ENCODE assay signal across 9 cellular contexts in the genomic region with DNA sequence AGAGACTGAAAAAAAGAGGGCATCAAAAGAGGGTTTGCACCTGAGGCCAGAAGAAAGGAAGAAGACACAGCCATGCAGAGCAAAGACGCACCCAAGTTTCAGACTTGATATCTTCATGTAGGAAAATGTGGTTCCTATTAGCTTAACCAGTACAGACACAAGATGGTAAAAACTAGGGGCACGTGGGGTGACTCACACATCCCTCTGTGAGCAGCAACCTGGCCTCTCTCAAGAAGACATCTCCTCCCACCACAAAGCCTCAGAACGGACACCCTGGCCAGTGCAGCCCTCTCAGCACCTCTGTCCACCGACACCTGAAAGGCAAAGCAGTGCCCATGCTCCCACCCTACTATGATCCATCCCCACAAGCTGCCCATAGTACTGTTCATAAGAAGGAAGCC.
DNase-seq lines count a peak whose midpoint lies in the region; ATAC-seq, FAIRE-seq and TF ChIP-seq lines count a peak whose summit lies in the region.
"Had no signal": no experiment of that assay in that cellular context is flagged by ENCODE, and none has a peak within 500 bp of the region (broad histone marks: within the 10 kb centered on the region; RNA-seq: fewer than 3 reads in every experiment).

No MANE protein-coding gene starts in this region.

- TF ChIP-seq CTCF in DND-41 (IDR thresholded peaks at IDR 0.05; ENCODE audit: borderline replicate concordance, extremely low read depth, low read length, poor library complexity, severe bottlenecking) (no peak), RWPE1 (conservative IDR thresholded peaks at IDR 0.05; ENCODE audit: low read depth) (no peak)

- H3K36me3 ChIP-seq in DND-41 (ENCODE audit: insufficient read depth, low read length), result peaks cover 55% of the 10 kb centered on the region

- H3K27ac Mint-ChIP-seq in memory B cell, result peak overlapping the region; percentile 45

- POLR2A ChIA-PET in RWPE1 (lab: Yijun Ruan, JAX; ENCODE audit: low non-redundant PET), result no interaction called here

- no peak for FAIRE-seq in H54 (lab: Jason Lieb, UNC)

- H3K9ac ChIP-seq in DND-41 (ENCODE audit: low read depth, low read length), result no peak overlapping the region
- H3K9ac ChIP-seq: KMS-11 had no signal

- no peaks in the 10 kb centered on the region for H4K20me1 ChIP-seq in DND-41 (ENCODE audit: insufficient read depth, low read length)

- no peaks in the 10 kb centered on the region for H3K9me3 Mint-ChIP-seq in memory B cell

- H3K27ac ChIP-seq in DND-41 (ENCODE audit: low read length), result no peak overlapping the region
- no peak overlapping the region for H3K27ac ChIP-seq in RWPE1
- H3K27ac ChIP-seq: KMS-11 had no signal

- no peak overlapping the region for H2AFZ ChIP-seq in DND-41 (ENCODE audit: low read depth, low read length)

- no peak for TF ChIP-seq POLR2A in H54 (IDR thresholded peaks at IDR 0.05; ENCODE audit: low read depth, low read length)

- H3K27me3 Mint-ChIP-seq in memory B cell, result no peaks in the 10 kb centered on the region

- H3K9me3 ChIP-seq in DND-41 (ENCODE audit: insufficient read depth, low read length, severe bottlenecking), result no peaks in the 10 kb centered on the region

- no peaks in the 10 kb centered on the region for H3K79me2 ChIP-seq in DND-41 (ENCODE audit: insufficient read depth, low read length)

- DNase-seq in DND-41 (no peak), memory B cell (ENCODE audit: low spot score in 2 of 2) (no peak), NCI-H446 (lab: John Stamatoyannopoulos, UW) (no peak), H54 (ENCODE audit: insufficient read length, low spot score) (no peak), NCI-H1048 (lab: John Stamatoyannopoulos, UW) (no peak), RWPE1 (ENCODE audit: low spot score) (no peak)
- DNase-seq in activated CD8-positive, alpha-beta memory T cell treated with anti-CD3 and anti-CD28 coated beads, Interleukin-2, amount 50 U/mL, for 24 hours (ENCODE audit: extremely low read depth), result peak; percentile 27

- no peaks in the 10 kb centered on the region for H3K4me1 ChIP-seq in DND-41 (ENCODE audit: insufficient read depth, low read length)

- H3K36me3 Mint-ChIP-seq in memory B cell, result peaks cover 11% of the 10 kb centered on the region

- peak overlapping the region; percentile 54 for H3K4me3 Mint-ChIP-seq in memory B cell

- H3K4me1 Mint-ChIP-seq in memory B cell, result peaks cover 42% of the 10 kb centered on the region

- no peak overlapping the region for H3K4me2 ChIP-seq in DND-41 (ENCODE audit: insufficient read depth, low read length)
- H3K4me2 ChIP-seq: KMS-11 had no signal

- CTCF ChIA-PET in RWPE1 (lab: Yijun Ruan, JAX), result interaction anchor here (0.6 kb wide), 1 partner anchor 10 kb away, joined by 3 read pairs; no protein-coding TSS in a partner anchor

- H3K4me3 ChIP-seq in DND-41 (ENCODE audit: low read depth in 1 of 2, low read length in 2 of 2), result no peak overlapping the region

- 0 out of 3 replicates have a peak, but pooled peaks have one; percentile 27 for ATAC-seq in DND-41 (ENCODE audit: insufficient read depth, low read depth)
- ATAC-seq in HG03095 (IDR thresholded peaks at IDR 0.05; ENCODE audit: unreplicated experiment), result peak; percentile 45
- ATAC-seq in memory B cell (ENCODE audit: low read depth), result peak; percentile 76

- H3K27me3 ChIP-seq in DND-41 (ENCODE audit: insufficient read depth, low read length, poor library complexity), result no peaks in the 10 kb centered on the region
